Comparison of ENCODE assay signal across 8 cellular contexts in genomic region chr3:100073555-100074307, GRCh38. TPM values are rescaled to one million over a fixed set of nuclear protein-coding genes. Genes with fewer than 3 reads are reported as not detected.
DNase-seq lines count a peak whose midpoint lies in the region; ATAC-seq and TF ChIP-seq lines count a peak whose summit lies in the region.

No MANE protein-coding gene starts in this region.

- ATAC-seq in GM18502 (IDR thresholded peaks at IDR 0.05; ENCODE audit: poor library complexity, unreplicated experiment) (peak; percentile 43), left lung (no peak), GM21723 (IDR thresholded peaks at IDR 0.05; ENCODE audit: unreplicated experiment) (no peak)

- in situ Hi-C loops in astrocyte of the spinal cord (cut with HindIII; ENCODE audit: low sequenced_read_pairs), result no loop called here

- 63 to 71% methylated on average over 10 of the region's 10 CpGs for WGBS in testis, 2 donors

- H3K4me1 ChIP-seq in left lung (peaks cover 7 to 46% of the 10 kb centered on the region in 2 donors), tibial artery (peaks cover 0 to 85% (median 30%) of the 10 kb centered on the region in 4 donors), testis (no peaks in the 10 kb centered on the region)

- peak overlapping the region; percentile 63 to 86 for H3K27ac ChIP-seq in left lung
- peak overlapping the region; percentile 74 to 79 for H3K27ac ChIP-seq in tibial artery
- H3K27ac ChIP-seq in testis, result peak overlapping the region in 1 of 2 donors; percentile 2

- no peaks in the 10 kb centered on the region for H3K36me3 ChIP-seq in left lung
- no peaks in the 10 kb centered on the region for H3K36me3 ChIP-seq in tibial artery
- no peaks in the 10 kb centered on the region for H3K36me3 ChIP-seq in testis (ENCODE audit: low read depth, missing control alignments)

- no peaks in the 10 kb centered on the region for H3K27me3 ChIP-seq in left lung
- H3K27me3 ChIP-seq in tibial artery, result no peaks in the 10 kb centered on the region
- no peaks in the 10 kb centered on the region for H3K27me3 ChIP-seq in testis

- TF ChIP-seq POLR2A in testis (IDR thresholded peaks at IDR 0.05), result no peak

- intact Hi-C loops in left lung (cut with DNase I), result no loop called here
- intact Hi-C loops in tibial artery (cut with DNase I; ENCODE audit: low total_unique reads), result no loop called here
- intact Hi-C loops in testis (cut with DNase I; ENCODE audit: low total_unique reads), result loop anchor here (10.0 kb wide), 1 partner anchor 181 kb away; no protein-coding TSS in a partner anchor

- peak; percentile 87 to 91 for DNase-seq in Kasumi-1 (lab: John Stamatoyannopoulos, UW)
- peak; percentile 91 for DNase-seq in astrocyte of the spinal cord (ENCODE audit: low read depth, low spot score)
- no peak for DNase-seq in left lung
- DNase-seq in tibial artery, result no peak
- DNase-seq in testis, result no peak
- no peak for DNase-seq in HPDE6-E6E7 (ENCODE audit: extremely low spot score)

- no peak for TF ChIP-seq CTCF in astrocyte of the spinal cord (IDR thresholded peaks at IDR 0.05; ENCODE audit: low read depth, low read length)
- no peak for TF ChIP-seq CTCF in left lung (IDR thresholded peaks at IDR 0.05)
- TF ChIP-seq CTCF in tibial artery (IDR thresholded peaks at IDR 0.05), result no peak
- TF ChIP-seq CTCF in testis (IDR thresholded peaks at IDR 0.05), result no peak

- H3K4me3 ChIP-seq in astrocyte of the spinal cord (ENCODE audit: low read depth, low read length), result no peak overlapping the region
- H3K4me3 ChIP-seq in left lung, result no peak overlapping the region
- no peak overlapping the region for H3K4me3 ChIP-seq in tibial artery
- H3K4me3 ChIP-seq in testis, result no peak overlapping the region

- H3K9me3 ChIP-seq in left lung (no peaks in the 10 kb centered on the region), tibial artery (no peaks in the 10 kb centered on the region), testis (no peaks in the 10 kb centered on the region)

RNA-seq across cellular contexts. Expression of gene FILIP1L, which starts 40.6 kb away (rescaled TPM):
- total RNA-seq in left lung, result 10 to 100 TPM; 24.3 to 68.9 TPM
- 10 to 100 TPM; 16.7 to 20.1 TPM for total RNA-seq in testis
- 16.5 TPM for polyA plus RNA-seq in testis (ENCODE audit: insufficient read depth, low read depth, low replicate concordance)

Comparison
In these comparisons a context has a peak if more than half of its experiments do, and no peak if none do; other contexts are left out.
1. DNase-seq: peak in Kasumi-1 (2 of 2) and astrocyte of the spinal cord (single experiment); none in left lung (0 of 2), tibial artery (0 of 2), testis (single experiment) and HPDE6-E6E7 (single experiment).